ENCODE assay signal across 21 cellular contexts in the genomic region with DNA sequence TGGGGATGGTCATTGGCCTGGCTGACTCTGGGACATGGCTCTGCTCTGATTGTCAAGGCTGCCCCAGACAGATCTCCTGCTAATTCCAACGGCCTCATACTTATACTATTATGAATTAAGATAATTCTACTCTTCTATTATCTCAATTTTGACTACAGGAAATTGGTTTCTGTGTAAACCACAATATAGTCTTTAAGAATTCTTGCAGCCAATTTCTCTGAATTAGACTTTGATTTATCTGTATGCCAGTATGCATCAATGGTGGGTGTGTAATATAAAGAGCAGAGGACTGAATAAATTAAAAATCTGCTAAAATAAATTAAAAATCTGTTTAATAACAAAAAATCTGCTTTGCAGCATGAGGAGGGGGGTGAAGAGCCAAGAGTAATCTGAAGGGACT. TPM values are rescaled to one million over a fixed set of nuclear protein-coding genes. Genes with fewer than 3 reads are reported as not detected.
A peak's percentile ranks its signal among the peaks of the same experiment; 100 is the strongest.
DNase-seq lines count a peak whose midpoint lies in the region; ATAC-seq, FAIRE-seq and TF ChIP-seq lines count a peak whose summit lies in the region.
"Had no signal": no experiment of that assay in that cellular context is flagged by ENCODE, and none has a peak within 500 bp of the region (broad histone marks: within the 10 kb centered on the region; RNA-seq: fewer than 3 reads in every experiment).

No MANE protein-coding gene starts in this region.

- H3K9me3 ChIP-seq in ectodermal cell (ENCODE audit: control insufficient read depth, low read length) (no peaks in the 10 kb centered on the region), vagina (no peaks in the 10 kb centered on the region), WERI-Rb-1 (ENCODE audit: severe bottlenecking) (no peaks in the 10 kb centered on the region)
- H3K9me3 ChIP-seq: BE2C, Caco-2 had no signal

- H3K36me3 ChIP-seq in ectodermal cell (ENCODE audit: control insufficient read depth, insufficient read depth, low read length) (no peaks in the 10 kb centered on the region), vagina (no peaks in the 10 kb centered on the region), WERI-Rb-1 (no peaks in the 10 kb centered on the region)
- H3K36me3 ChIP-seq: BE2C had no signal

- FAIRE-seq in G401.6 (lab: Jason Lieb, UNC): peak; percentile 57
- FAIRE-seq: A204.1, D721Med, GM12878 had no signal

- TF ChIP-seq CTCF in activated CD8-positive, alpha-beta T cell treated with anti-CD3 and anti-CD28 coated beads for 36 hours (IDR thresholded peaks at IDR 0.05): no peak
- TF ChIP-seq CTCF in vagina (IDR thresholded peaks at IDR 0.05): no peak
- no peak for TF ChIP-seq CTCF in WERI-Rb-1 (IDR thresholded peaks at IDR 0.05; ENCODE audit: low read depth, low read length)

- no peaks in the 10 kb centered on the region for H3K27me3 Mint-ChIP-seq in activated CD8-positive, alpha-beta T cell treated with anti-CD3 and anti-CD28 coated beads for 36 hours
- H3K27me3 Mint-ChIP-seq in activated CD8-positive, alpha-beta T cell treated with anti-CD3 and anti-CD28 coated beads, Interleukin-2, amount 10 ng/mL, durations not matched to agents 7 days and 5 days (ENCODE audit: low read depth): no peaks in the 10 kb centered on the region
- H3K27me3 Mint-ChIP-seq: CD4-positive, alpha-beta T cell had no signal

- no peaks in the 10 kb centered on the region for H3K27me3 ChIP-seq in ectodermal cell (ENCODE audit: control insufficient read depth, insufficient read depth, low read length, poor library complexity, severe bottlenecking)
- no peaks in the 10 kb centered on the region for H3K27me3 ChIP-seq in vagina
- no peaks in the 10 kb centered on the region for H3K27me3 ChIP-seq in WERI-Rb-1 (ENCODE audit: insufficient read depth, low read depth, severe bottlenecking)
- H3K27me3 ChIP-seq: BE2C had no signal

- peaks cover 19% of the 10 kb centered on the region for H3K36me3 Mint-ChIP-seq in activated CD8-positive, alpha-beta T cell treated with anti-CD3 and anti-CD28 coated beads for 36 hours (ENCODE audit: low read depth)
- peaks cover 2% of the 10 kb centered on the region for H3K36me3 Mint-ChIP-seq in activated CD8-positive, alpha-beta T cell treated with anti-CD3 and anti-CD28 coated beads, Interleukin-2, amount 10 ng/mL, durations not matched to agents 7 days and 5 days (ENCODE audit: low read depth)

- TF ChIP-seq POLR2A in vagina (IDR thresholded peaks at IDR 0.05): no peak

- WGBS in ectodermal cell, 2 experiments: no CpG with 5 or more reads among the region's 1 CpG

- H3K27ac Mint-ChIP-seq in activated CD8-positive, alpha-beta T cell treated with anti-CD3 and anti-CD28 coated beads for 36 hours: no peak overlapping the region
- no peak overlapping the region for H3K27ac Mint-ChIP-seq in activated CD8-positive, alpha-beta T cell treated with anti-CD3 and anti-CD28 coated beads, Interleukin-2, amount 10 ng/mL, durations not matched to agents 7 days and 5 days
- H3K27ac Mint-ChIP-seq: CD4-positive, alpha-beta T cell; HFFc6 had no signal

- H3K4me3 ChIP-seq in ectodermal cell (ENCODE audit: insufficient read depth, low read depth, low read length) (no peak overlapping the region), vagina (no peak overlapping the region), WERI-Rb-1 (ENCODE audit: low read depth, low read length) (no peak overlapping the region)
- H3K4me3 ChIP-seq: GM12878 had no signal

- peaks cover 4% of the 10 kb centered on the region for H3K9me3 Mint-ChIP-seq in activated CD8-positive, alpha-beta T cell treated with anti-CD3 and anti-CD28 coated beads for 36 hours
- H3K9me3 Mint-ChIP-seq in activated CD8-positive, alpha-beta T cell treated with anti-CD3 and anti-CD28 coated beads, Interleukin-2, amount 10 ng/mL, durations not matched to agents 7 days and 5 days (ENCODE audit: insufficient read depth): no peaks in the 10 kb centered on the region
- H3K9me3 Mint-ChIP-seq: CD4-positive, alpha-beta T cell; HFFc6 had no signal

- H3K27ac ChIP-seq in ectodermal cell (ENCODE audit: insufficient read depth, low read depth, low read length, poor library complexity, severe bottlenecking) (peak overlapping the region; percentile 38), vagina (peak overlapping the region; percentile 14), WERI-Rb-1 (no peak overlapping the region)
- H3K27ac ChIP-seq: HL-60 had no signal

- no peak overlapping the region for H3K4me3 Mint-ChIP-seq in activated CD8-positive, alpha-beta T cell treated with anti-CD3 and anti-CD28 coated beads for 36 hours
- H3K4me3 Mint-ChIP-seq in activated CD8-positive, alpha-beta T cell treated with anti-CD3 and anti-CD28 coated beads, Interleukin-2, amount 10 ng/mL, durations not matched to agents 7 days and 5 days: no peak overlapping the region
- H3K4me3 Mint-ChIP-seq: CD4-positive, alpha-beta T cell; HFFc6 had no signal

- no peaks in the 10 kb centered on the region for H3K4me1 ChIP-seq in ectodermal cell (ENCODE audit: control insufficient read depth, insufficient read depth, low read length)
- H3K4me1 ChIP-seq in vagina: peaks cover 16% of the 10 kb centered on the region
- H3K4me1 ChIP-seq: BE2C had no signal

- CTCF ChIA-PET in activated CD8-positive, alpha-beta T cell treated with anti-CD3 and anti-CD28 coated beads for 36 hours (lab: Charles Lee): no interaction called here
- CTCF ChIA-PET in activated CD8-positive, alpha-beta T cell treated with anti-CD3 and anti-CD28 coated beads, Interleukin-2, amount 10 ng/mL, durations not matched to agents 7 days and 5 days (lab: Charles Lee): interaction anchor here (1.1 kb wide), 1 partner anchor 29 kb away, joined by 3 read pairs; no protein-coding TSS in a partner anchor

- POLR2A ChIA-PET in activated CD8-positive, alpha-beta T cell treated with anti-CD3 and anti-CD28 coated beads for 36 hours (lab: Charles Lee): no interaction called here
- POLR2A ChIA-PET in activated CD8-positive, alpha-beta T cell treated with anti-CD3 and anti-CD28 coated beads, Interleukin-2, amount 10 ng/mL, durations not matched to agents 7 days and 5 days (lab: Charles Lee): interaction anchor here (0.6 kb wide), 1 partner anchor 1568 kb away, joined by 3 read pairs; no protein-coding TSS in a partner anchor

- DNase-seq in activated CD8-positive, alpha-beta T cell treated with anti-CD3 and anti-CD28 coated beads for 36 hours: no peak
- no peak for DNase-seq in activated CD8-positive, alpha-beta T cell treated with anti-CD3 and anti-CD28 coated beads, Interleukin-2, amount 10 ng/mL, durations not matched to agents 7 days and 5 days
- DNase-seq in vagina (ENCODE audit: extremely low spot score in 2 of 2) (no peak), SIG-M5 (lab: John Stamatoyannopoulos, UW) (no peak), WERI-Rb-1 (no peak)
- DNase-seq: ACHN, BE2C, C1 segment of cervical spinal cord, Caco-2, GOT3, H7, HFFc6, IMR-90 had no signal

- peaks cover 27% of the 10 kb centered on the region for H3K4me1 Mint-ChIP-seq in activated CD8-positive, alpha-beta T cell treated with anti-CD3 and anti-CD28 coated beads for 36 hours (ENCODE audit: low read depth)
- H3K4me1 Mint-ChIP-seq in activated CD8-positive, alpha-beta T cell treated with anti-CD3 and anti-CD28 coated beads, Interleukin-2, amount 10 ng/mL, durations not matched to agents 7 days and 5 days (ENCODE audit: low read depth): peaks cover 23% of the 10 kb centered on the region

- peak; percentile 30 for ATAC-seq in activated CD8-positive, alpha-beta T cell treated with anti-CD3 and anti-CD28 coated beads for 36 hours
- ATAC-seq in activated CD8-positive, alpha-beta T cell treated with anti-CD3 and anti-CD28 coated beads, Interleukin-2, amount 10 ng/mL, durations not matched to agents 7 days and 5 days: no peak
- ATAC-seq: GM12878, HCT116 had no signal

- intact Hi-C loops in activated CD8-positive, alpha-beta T cell treated with anti-CD3 and anti-CD28 coated beads for 36 hours (cut with micrococcal nuclease): no loop called here
- intact Hi-C loops in vagina (cut with DNase I): no loop called here

RNA-seq across cellular contexts. Expression of a gene that starts 27.0 kb away (rescaled TPM):
- 10 to 100 TPM; 20.7 to 20.9 TPM for total RNA-seq in activated CD8-positive, alpha-beta T cell treated with anti-CD3 and anti-CD28 coated beads for 36 hours
- 10 to 100 TPM in 1 of 2 experiments, 1 to 10 TPM in 1; 9.4 to 10.3 TPM for total RNA-seq in activated CD8-positive, alpha-beta T cell treated with anti-CD3 and anti-CD28 coated beads, Interleukin-2, amount 10 ng/mL, durations not matched to agents 7 days and 5 days
- 39.0 TPM for polyA plus RNA-seq in ectodermal cell (2013, experiment 1 of 4)
- polyA plus RNA-seq in ectodermal cell (2013, experiment 2 of 4): 34.3 TPM
- 32.2 TPM for polyA plus RNA-seq in ectodermal cell (2013, experiment 3 of 4)
- polyA plus RNA-seq in ectodermal cell (2013, experiment 4 of 4): 37.4 TPM
- total RNA-seq in vagina: 38.1 TPM
